ENCODE assay signal across 8 cellular contexts in genomic region chr2:96010320-96011128, GRCh38. TPM values are rescaled to one million over a fixed set of nuclear protein-coding genes. Genes with fewer than 3 reads are reported as not detected.
DNase-seq lines count a peak whose midpoint lies in the region; TF ChIP-seq lines count a peak whose summit lies in the region.
"Not testable (repeated sequence)": the region's sequence is repeated elsewhere in the genome, so short reads cannot be mapped to it uniquely, and the experiment has no call there.

No MANE protein-coding gene starts in this region.

- intact Hi-C loops in activated CD4-positive, alpha-beta T cell treated with anti-CD3 and anti-CD28 coated beads, Interleukin-2, amount 10 ng/mL, durations not matched to agents 24 days and 14 days (cut with micrococcal nuclease): not testable (repeated sequence)

- not testable (repeated sequence) for H3K4me1 ChIP-seq in HUES6 (ENCODE audit: control insufficient read depth, insufficient read depth, low read length)

- H3K36me3 ChIP-seq in GM06990 (ENCODE audit: control insufficient read depth, insufficient read depth, low read length); HUES6 (ENCODE audit: control insufficient read depth, insufficient read depth, low read length): not testable (repeated sequence)

- H3K4me3 ChIP-seq in GM06990 (replicated peaks; ENCODE audit: low read depth, low read length) (peak overlapping the region; percentile 53), HUES6 (ENCODE audit: low read depth, low read length) (peak overlapping the region; percentile 66), cardiac fibroblast (replicated peaks in 1 of 2; ENCODE audit: low read depth in 2 of 2, low read length in 2 of 2) (peak overlapping the region; percentile 35 to 44)

- not testable (repeated sequence) for H3K27me3 ChIP-seq in GM06990 (replicated peaks; ENCODE audit: control insufficient read depth, insufficient read depth, low read length); HUES6 (ENCODE audit: control insufficient read depth, insufficient read depth, low read length)

- not testable (repeated sequence) for H3K4me1 Mint-ChIP-seq in activated CD4-positive, alpha-beta T cell treated with anti-CD3 and anti-CD28 coated beads, Interleukin-2, amount 10 ng/mL, durations not matched to agents 24 days and 14 days
- H3K4me1 Mint-ChIP-seq in progenitor cell of endocrine pancreas (ENCODE audit: low read depth): peaks cover 16% of the 10 kb centered on the region

- not testable (repeated sequence) for H3K27ac ChIP-seq in HUES6 (ENCODE audit: low read depth, low read length)
- peak overlapping the region; percentile 61 for H3K27ac ChIP-seq in substantia nigra (ENCODE audit: low read depth, low read length, poor library complexity, severe bottlenecking)

- H3K27ac Mint-ChIP-seq in activated CD4-positive, alpha-beta T cell treated with anti-CD3 and anti-CD28 coated beads, Interleukin-2, amount 10 ng/mL, durations not matched to agents 24 days and 14 days: peak overlapping the region; percentile 63
- H3K27ac Mint-ChIP-seq in progenitor cell of endocrine pancreas: peak overlapping the region; percentile 98

- H3K9ac ChIP-seq in HUES6 (ENCODE audit: low read length): not testable (repeated sequence)

- not testable (repeated sequence) for H3K36me3 Mint-ChIP-seq in activated CD4-positive, alpha-beta T cell treated with anti-CD3 and anti-CD28 coated beads, Interleukin-2, amount 10 ng/mL, durations not matched to agents 24 days and 14 days (ENCODE audit: low read depth); progenitor cell of endocrine pancreas (ENCODE audit: insufficient read depth)

- H3K4me3 Mint-ChIP-seq in activated CD4-positive, alpha-beta T cell treated with anti-CD3 and anti-CD28 coated beads, Interleukin-2, amount 10 ng/mL, durations not matched to agents 24 days and 14 days: peak overlapping the region; percentile 85
- peak overlapping the region; percentile 82 for H3K4me3 Mint-ChIP-seq in progenitor cell of endocrine pancreas (ENCODE audit: low read depth)

- H3K9me3 Mint-ChIP-seq in activated CD4-positive, alpha-beta T cell treated with anti-CD3 and anti-CD28 coated beads, Interleukin-2, amount 10 ng/mL, durations not matched to agents 24 days and 14 days; progenitor cell of endocrine pancreas (ENCODE audit: low read depth): not testable (repeated sequence)

- not testable (repeated sequence) for TF ChIP-seq CTCF in GM06990 (IDR thresholded peaks at IDR 0.05; ENCODE audit: insufficient read depth, low read length, poor library complexity, severe bottlenecking); cardiac fibroblast (IDR thresholded peaks at IDR 0.05; ENCODE audit: low read depth, low read length); progenitor cell of endocrine pancreas (IDR thresholded peaks at IDR 0.05; ENCODE audit: unreplicated experiment)

- peaks cover 23% of the 10 kb centered on the region for H3K27me3 Mint-ChIP-seq in activated CD4-positive, alpha-beta T cell treated with anti-CD3 and anti-CD28 coated beads, Interleukin-2, amount 10 ng/mL, durations not matched to agents 24 days and 14 days
- H3K27me3 Mint-ChIP-seq in progenitor cell of endocrine pancreas: not testable (repeated sequence)

- DNase-seq in GM06990 (ENCODE audit: extremely low read depth, insufficient read length): peak; percentile 83
- DNase-seq in H4 (ENCODE audit: low spot score): peak; percentile 75
- peak; percentile 99 for DNase-seq in activated CD4-positive, alpha-beta T cell treated with anti-CD3 and anti-CD28 coated beads, Interleukin-2, amount 10 ng/mL, durations not matched to agents 24 days and 14 days
- DNase-seq in cardiac fibroblast (ENCODE audit: low read depth in 2 of 2): peak; percentile 74 to 75
- DNase-seq in iPS DF 4.7 (ENCODE audit: extremely low read depth, low spot score): peak; percentile 38
- DNase-seq in progenitor cell of endocrine pancreas (ENCODE audit: low spot score, unreplicated experiment): peak; percentile 94
- DNase-seq in substantia nigra (lab: John Stamatoyannopoulos, UW): not testable (repeated sequence)

- H3K9me3 ChIP-seq in HUES6 (ENCODE audit: control insufficient read depth, insufficient read depth, low read depth, low read length): not testable (repeated sequence)

RNA-seq across cellular contexts. Expression of gene ANKRD36C, which starts 18.9 kb away (rescaled TPM):
- 1.4 and 2.5 TPM in 2 replicates for total RNA-seq in H4 (2014; rRNA removed; shearing (Covaris generic))
- total RNA-seq in activated CD4-positive, alpha-beta T cell treated with anti-CD3 and anti-CD28 coated beads, Interleukin-2, amount 10 ng/mL, durations not matched to agents 24 days and 14 days: 55.6 and 59.7 TPM in 2 replicates
- 47.7 and 51.5 TPM in 2 replicates for total RNA-seq in progenitor cell of endocrine pancreas

RNA-seq across cellular contexts. Expression of gene GPAT2, which starts 24.2 kb away (rescaled TPM):
- not detected in 2 replicates for total RNA-seq in H4 (2014; rRNA removed; shearing (Covaris generic))
- 20.4 and 22.6 TPM in 2 replicates for total RNA-seq in activated CD4-positive, alpha-beta T cell treated with anti-CD3 and anti-CD28 coated beads, Interleukin-2, amount 10 ng/mL, durations not matched to agents 24 days and 14 days
- not detected in 2 replicates for total RNA-seq in progenitor cell of endocrine pancreas

Comparison
In these comparisons a context has a peak if more than half of its experiments do, and no peak if none do; other contexts are left out.
1. RNA of gene ANKRD36C, which starts 18.9 kb away (total RNA-seq): 55.6 to 59.7 TPM in activated CD4-positive, alpha-beta T cell treated with anti-CD3 and anti-CD28 coated beads, Interleukin-2, amount 10 ng/mL, durations not matched to agents 24 days and 14 days and 47.7 to 51.5 TPM in progenitor cell of endocrine pancreas; 1.4 to 2.5 TPM in H4; every median in the first group is over 10 times any median in the second.
2. RNA of gene GPAT2, which starts 24.2 kb away (total RNA-seq): 20.4 to 22.6 TPM in activated CD4-positive, alpha-beta T cell treated with anti-CD3 and anti-CD28 coated beads, Interleukin-2, amount 10 ng/mL, durations not matched to agents 24 days and 14 days; not detected in H4 and not detected in progenitor cell of endocrine pancreas; every median in the first group is over 10 times any median in the second.
3. Peak in every context shown above with its lines, with median percentiles within 50 percentile points of each other: H3K4me3 ChIP-seq.